In genomic region chr11:107179829-107180228, GRCh38 we compare ENCODE assay signal across 21 cellular contexts.
"Had no signal": no experiment of that assay in that cellular context is flagged by ENCODE, and none has a peak within 500 bp of the region (broad histone marks: within the 10 kb centered on the region; RNA-seq: fewer than 3 reads in every experiment).

No MANE protein-coding gene starts in this region.

- H3K36me3 ChIP-seq: prostate gland, right lobe of liver, suprapubic skin, tibial artery, upper lobe of left lung, uterus had no signal

- H3K27ac ChIP-seq: dorsolateral prefrontal cortex, parathyroid adenoma, prostate gland, right lobe of liver, suprapubic skin, tibial artery, upper lobe of left lung, uterus had no signal

- H3K4me3 ChIP-seq: dorsolateral prefrontal cortex, prostate gland, right lobe of liver, suprapubic skin, tibial artery, upper lobe of left lung, uterus had no signal

- DNase-seq: dorsolateral prefrontal cortex; effector CD8-positive, alpha-beta T cell; foreskin melanocyte; head of caudate nucleus; hippocampal formation; kidney glomerular epithelial cell; mesendoderm; naive thymus-derived CD4-positive, alpha-beta T cell; nephron progenitor cell; right lobe of liver; stimulated activated CD4-positive, alpha-beta T cell treated with anti-CD3 and anti-CD28 coated beads, Interleukin-4, amount 100 ng/mL, for 1 hour; stimulated activated CD8-positive, alpha-beta memory T cell treated with anti-CD3 and anti-CD28 coated beads, Interleukin-4, amount 100 ng/mL, for 48 hours; stimulated activated naive CD8-positive, alpha-beta T cell treated with anti-CD3 and anti-CD28 coated beads, Interleukin-15, Interleukin-2, amounts not matched to agents 100 U/mL and 50 U/mL, for 24 hours; tibial artery; upper lobe of left lung; uterus had no signal

- H2AFZ ChIP-seq: parathyroid adenoma had no signal

- H3K79me2 ChIP-seq: parathyroid adenoma had no signal

- H3K4me1 ChIP-seq: parathyroid adenoma, prostate gland, right lobe of liver, suprapubic skin, tibial artery, upper lobe of left lung, uterus had no signal

- H3K9me3 ChIP-seq: prostate gland, right lobe of liver, suprapubic skin, uterus had no signal

- FAIRE-seq: islet of Langerhans had no signal

- H3K9ac ChIP-seq: parathyroid adenoma had no signal

- H3K27me3 ChIP-seq: dorsolateral prefrontal cortex, right lobe of liver, suprapubic skin, tibial artery, upper lobe of left lung, uterus had no signal

- ATAC-seq: naive thymus-derived CD4-positive, alpha-beta T cell; right lobe of liver; stimulated activated effector memory CD8-positive, alpha-beta T cell treated with anti-CD3 and anti-CD28 coated beads, Interleukin-12 subunit alpha, Interleukin-12 subunit beta, amount 100 ng/mL, for 72 hours; stimulated activated naive CD8-positive, alpha-beta T cell treated with anti-CD3 and anti-CD28 coated beads, Interleukin-15, Interleukin-2, amounts not matched to agents 100 U/mL and 50 U/mL, for 24 hours had no signal
